Comparison of ENCODE assay signal across 1 cellular context in genomic region chr4:174538876-174539250, GRCh38.
TF ChIP-seq lines count a peak whose summit lies in the region.

No MANE protein-coding gene starts in this region.

TF ChIP-seq in HepG2, 621 proteins besides CTCF, POLR2A, EP300 and RAD21 (continued from another document):
- TF ChIP-seq RNF219 (CRISPR knock-in tag; IDR thresholded peaks at IDR 0.05) = no peak
- TF ChIP-seq ZBTB42 (CRISPR knock-in tag; IDR thresholded peaks at IDR 0.05) = no peak
- no peak for TF ChIP-seq NR2F6 (IDR thresholded peaks at IDR 0.05)
- TF ChIP-seq NR2F6 (CRISPR knock-in tag; IDR thresholded peaks at IDR 0.05) = no peak
- no peak for TF ChIP-seq ZNF205 (CRISPR knock-in tag; IDR thresholded peaks at IDR 0.05)
- no peak for TF ChIP-seq ATF7-NPFF (CRISPR knock-in tag; IDR thresholded peaks at IDR 0.05; ENCODE audit: low read depth)
- TF ChIP-seq ONECUT2 (CRISPR knock-in tag; IDR thresholded peaks at IDR 0.05) = no peak
- no peak for TF ChIP-seq ZNF550 (CRISPR knock-in tag; IDR thresholded peaks at IDR 0.05; ENCODE audit: borderline replicate concordance)
- no peak for TF ChIP-seq ERF (CRISPR knock-in tag; IDR thresholded peaks at IDR 0.05)
- TF ChIP-seq ZSCAN25 (CRISPR knock-in tag; IDR thresholded peaks at IDR 0.05) = no peak
